In the genomic region with DNA sequence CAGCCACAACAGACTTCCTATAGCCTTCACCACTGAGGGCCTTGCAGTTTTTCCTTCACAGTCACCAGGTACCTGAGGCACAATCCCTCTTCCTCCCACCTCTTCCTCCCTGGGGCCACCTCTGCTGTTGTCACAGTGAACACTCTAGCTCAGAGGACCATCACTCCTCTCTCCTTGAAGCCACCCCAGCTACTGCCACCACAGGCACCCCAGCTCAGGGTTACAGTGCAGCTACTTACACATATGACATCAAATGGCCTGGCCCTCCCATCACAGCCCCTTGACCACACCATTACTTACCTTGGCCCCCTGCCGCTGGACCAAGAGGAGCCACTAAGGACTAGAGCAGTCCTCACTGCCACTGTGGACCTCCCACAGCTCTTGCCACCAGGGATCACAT, we compare ENCODE assay signal across 25 cellular contexts.
"Had no signal": no experiment of that assay in that cellular context is flagged by ENCODE, and none has a peak within 500 bp of the region (broad histone marks: within the 10 kb centered on the region; RNA-seq: fewer than 3 reads in every experiment).

No MANE protein-coding gene starts in this region.

- H3K36me3 Mint-ChIP-seq: naive B cell, natural killer cell had no signal

- H3K9me3 ChIP-seq: ovary, right lobe of liver, thoracic aorta, tibial artery, upper lobe of right lung had no signal

- DNase-seq: head of caudate nucleus; hippocampal formation; left colon; left lung; mesendoderm; naive B cell; natural killer cell; nephron progenitor cell; ovary; right lobe of liver; stimulated activated CD4-positive, alpha-beta T cell treated with anti-CD3 and anti-CD28 coated beads, Interleukin-1b, Interleukin-23, amount 100 ng/mL, for 48 hours; stimulated activated CD4-positive, alpha-beta T cell treated with anti-CD3 and anti-CD28 coated beads, Interleukin-2, amount 100 ng/mL, for 48 hours; stimulated activated CD4-positive, alpha-beta T cell treated with anti-CD3 and anti-CD28 coated beads, Interleukin-4, amount 100 ng/mL, for 4 hours; stimulated activated CD8-positive, alpha-beta memory T cell treated with anti-CD3 and anti-CD28 coated beads, Interleukin-4, amount 100 ng/mL, for 48 hours; stimulated activated naive CD4-positive, alpha-beta T cell; stomach; tibial artery; upper lobe of right lung had no signal

- ATAC-seq: left colon, left lung, natural killer cell, upper lobe of right lung had no signal

- H3K4me3 ChIP-seq: left lung, lung, ovary, right atrium auricular region, right lobe of liver, smooth muscle cell, stomach, suprapubic skin, thoracic aorta, tibial artery, upper lobe of right lung had no signal

- H3K4me1 ChIP-seq: left lung, right atrium auricular region, right lobe of liver, stomach, suprapubic skin, tibial artery, upper lobe of right lung had no signal

- H3K36me3 ChIP-seq: left lung, ovary, right atrium auricular region, right lobe of liver, stomach, suprapubic skin, thoracic aorta, tibial artery, upper lobe of right lung had no signal

- H3K27ac Mint-ChIP-seq: mesothelial cell of epicardium, naive B cell, natural killer cell, nephron progenitor cell, progenitor cell of endocrine pancreas had no signal

- H3K27me3 ChIP-seq: left lung, ovary, right atrium auricular region, right lobe of liver, stomach, suprapubic skin, tibial artery, upper lobe of right lung had no signal

- H3K27me3 Mint-ChIP-seq: naive B cell, progenitor cell of endocrine pancreas had no signal

- H3K4me3 Mint-ChIP-seq: mesothelial cell of epicardium, naive B cell, natural killer cell, nephron progenitor cell had no signal

- H3K27ac ChIP-seq: left lung, ovary, right atrium auricular region, right lobe of liver, stomach, suprapubic skin, thoracic aorta, tibial artery, upper lobe of right lung had no signal

- H3K4me2 ChIP-seq: smooth muscle cell had no signal

- H3K4me1 Mint-ChIP-seq: mesothelial cell of epicardium, naive B cell, natural killer cell, nephron progenitor cell had no signal
